In genomic region chr7:158784270-158784669, GRCh38 we compare ENCODE assay signal across 23 cellular contexts. TPM values are rescaled to one million over a fixed set of nuclear protein-coding genes. Genes with fewer than 3 reads are reported as not detected.
DNase-seq lines count a peak whose midpoint lies in the region; ATAC-seq, FAIRE-seq and TF ChIP-seq lines count a peak whose summit lies in the region.
"Had no signal": no experiment of that assay in that cellular context is flagged by ENCODE, and none has a peak within 500 bp of the region (broad histone marks: within the 10 kb centered on the region; RNA-seq: fewer than 3 reads in every experiment).

No MANE protein-coding gene starts in this region.

- no peak for ATAC-seq in right cardiac atrium
- ATAC-seq in psoas muscle: no peak

- WGBS in right cardiac atrium: 84% methylated on average over 7 of the region's 7 CpGs
- WGBS in psoas muscle, 3 donors: 77 to 94% (median 89%) methylated on average over 7 of the region's 7 CpGs
- WGBS in transverse colon (ENCODE audit: low coverage in 1 of 2), 2 donors: 85 to 95% methylated on average over 4 to 7 of the region's 7 CpGs

- DNase-seq in left ventricle myocardium inferior (no peak), right cardiac atrium (no peak), choroid plexus epithelial cell (ENCODE audit: low read depth) (peak; percentile 43), psoas muscle (no peak), transverse colon (no peak), D721Med (ENCODE audit: insufficient read length, low spot score) (no peak), COLO829 (ENCODE audit: low spot score) (no peak)
- DNase-seq in activated CD8-positive, alpha-beta memory T cell treated with anti-CD3 and anti-CD28 coated beads for 24 hours: no peak
- DNase-seq: ACHN; activated CD4-positive, alpha-beta T cell treated with anti-CD3 and anti-CD28 coated beads for 48 hours; activated CD8-positive, alpha-beta memory T cell treated with anti-CD3 and anti-CD28 coated beads, Interleukin-2, amount 50 U/mL, for 4 hours; activated gamma-delta T cell; CD4-positive, CD25-positive, alpha-beta regulatory T cell; DMS53; HCEC 1CT; hypothalamus; islet precursor cell; NCI-H1417 treated with DMSO at 0.1 percent for 48 hours; NCI-H526; SHP77; stimulated activated naive CD4-positive, alpha-beta T cell had no signal

- H3K36me3 ChIP-seq in left ventricle myocardium inferior (peaks cover 52% of the 10 kb centered on the region), psoas muscle (ENCODE audit: insufficient read depth in 1 of 2, low read depth in 1 of 2) (peaks cover 0 to 69% of the 10 kb centered on the region in 2 donors), transverse colon (peaks cover 0 to 22% (median 2%) of the 10 kb centered on the region in 4 donors)

- no peak overlapping the region for H3K4me3 ChIP-seq in left ventricle myocardium inferior
- H3K4me3 ChIP-seq in right cardiac atrium (ENCODE audit: low read length): no peak overlapping the region
- H3K4me3 ChIP-seq in choroid plexus epithelial cell (ENCODE audit: low read depth, low read length): no peak overlapping the region
- H3K4me3 ChIP-seq in psoas muscle: no peak overlapping the region
- H3K4me3 ChIP-seq in transverse colon: no peak overlapping the region

- no peaks in the 10 kb centered on the region for H3K9me3 ChIP-seq in left ventricle myocardium inferior (replicated peaks)
- H3K9me3 ChIP-seq in right cardiac atrium (ENCODE audit: control insufficient read depth, low read length): no peaks in the 10 kb centered on the region
- no peaks in the 10 kb centered on the region for H3K9me3 ChIP-seq in psoas muscle
- no peaks in the 10 kb centered on the region for H3K9me3 ChIP-seq in transverse colon

- H3K27me3 ChIP-seq in left ventricle myocardium inferior (ENCODE audit: low read depth): no peaks in the 10 kb centered on the region
- no peaks in the 10 kb centered on the region for H3K27me3 ChIP-seq in right cardiac atrium (ENCODE audit: control insufficient read depth, insufficient read depth)
- no peaks in the 10 kb centered on the region for H3K27me3 ChIP-seq in psoas muscle (ENCODE audit: insufficient read depth in 3 of 3, low read length in 2 of 3)
- no peaks in the 10 kb centered on the region for H3K27me3 ChIP-seq in transverse colon

- TF ChIP-seq POLR2A in transverse colon (IDR thresholded peaks at IDR 0.05): no peak

- in situ Hi-C loops in transverse colon (cut with MboI; ENCODE audit: low pct_ligation_motif_present in 1 of 4, low pct_unique_long_range_greater_than_20kb in 1 of 4, low sequenced_read_pairs in 3 of 4): no loop called here

- H3K4me1 ChIP-seq in left ventricle myocardium inferior: peaks cover 41% of the 10 kb centered on the region
- H3K4me1 ChIP-seq in right cardiac atrium (ENCODE audit: control insufficient read depth, insufficient read depth, low read length): peaks cover 15% of the 10 kb centered on the region
- H3K4me1 ChIP-seq in psoas muscle: peaks cover 16% of the 10 kb centered on the region
- H3K4me1 ChIP-seq in transverse colon: peaks cover 8 to 26% (median 14%) of the 10 kb centered on the region in 4 donors

- FAIRE-seq in D721Med (lab: Jason Lieb, UNC): no peak
- FAIRE-seq: GM12891, HepG2 had no signal

- no peak for TF ChIP-seq CTCF in left ventricle myocardium inferior (IDR thresholded peaks at IDR 0.05; ENCODE audit: borderline replicate concordance)
- TF ChIP-seq CTCF in choroid plexus epithelial cell (conservative IDR thresholded peaks at IDR 0.05; ENCODE audit: low read depth, low read length): no peak
- TF ChIP-seq CTCF in psoas muscle (IDR thresholded peaks at IDR 0.05): no peak
- no peak for TF ChIP-seq CTCF in transverse colon (IDR thresholded peaks at IDR 0.05)
- no peak for TF ChIP-seq CTCF in D721Med (IDR thresholded peaks at IDR 0.05; ENCODE audit: insufficient read depth, missing control alignments)

- no peak for TF ChIP-seq EP300 in transverse colon (IDR thresholded peaks at IDR 0.05; ENCODE audit: low read depth)

- intact Hi-C loops in left ventricle myocardium inferior (cut with micrococcal nuclease): loop anchor here (5.0 kb wide), 1 partner anchor 33 kb away; no protein-coding TSS in a partner anchor
- intact Hi-C loops in right cardiac atrium (cut with DNase I): loop anchor here in 2 of 4 donors (5.0 kb wide), 1 partner anchor 43 kb away; the partner anchor contains the start of gene ESYT2 (in 2 of the 2)
- intact Hi-C loops in psoas muscle (cut with DNase I): loop anchor here (5.0 to 10.0 kb wide), 4 partner anchors 33 to 193 kb away; no protein-coding TSS in a partner anchor
- intact Hi-C loops in transverse colon (cut with DNase I; ENCODE audit: low total_unique reads): no loop called here

- H3K27ac ChIP-seq in left ventricle myocardium inferior (replicated peaks) (peak overlapping the region; percentile 89), right cardiac atrium (ENCODE audit: low read length) (no peak overlapping the region), psoas muscle (peak overlapping the region; percentile 71), transverse colon (peak overlapping the region; percentile 65 to 83 (median 76))

RNA-seq across cellular contexts. Expression of gene ESYT2, which starts 45.0 kb away (rescaled TPM):
- 41.1 TPM for total RNA-seq in left ventricle myocardium inferior
- 10 to 100 TPM; 48.2 to 84.7 (median 54.6) TPM for total RNA-seq in right cardiac atrium
- 29.0 TPM for polyA plus RNA-seq in right cardiac atrium
- 10 to 100 TPM; 35.9 to 63.4 (median 54.1) TPM for total RNA-seq in psoas muscle
- 10 to 100 TPM; 27.5 to 44.0 (median 28.5) TPM for polyA plus RNA-seq in psoas muscle
- 100 to 1,000 TPM in 1 of 4 donors, 10 to 100 TPM in 3; 78.6 to 113 (median 87.3) TPM for total RNA-seq in transverse colon
